ENCODE assay signal across 8 cellular contexts in genomic region chr3:157088506-157089454, GRCh38.
A peak's percentile ranks its signal among the peaks of the same experiment; 100 is the strongest.
DNase-seq lines count a peak whose midpoint lies in the region; ATAC-seq and TF ChIP-seq lines count a peak whose summit lies in the region.

No MANE protein-coding gene starts in this region.

- H3K27me3 ChIP-seq in KMS-11 (ENCODE audit: insufficient read depth, low read depth), result no peaks in the 10 kb centered on the region
- H3K27me3 ChIP-seq in neuron (ENCODE audit: insufficient read depth, low read length), result peaks cover 2% of the 10 kb centered on the region
- H3K27me3 ChIP-seq in suprapubic skin, result no peaks in the 10 kb centered on the region

- TF ChIP-seq EP300 in suprapubic skin (IDR thresholded peaks at IDR 0.05), result no peak

- no peaks in the 10 kb centered on the region for H3K36me3 Mint-ChIP-seq in activated T-cell treated with anti-CD3 and anti-CD28 coated beads, Interleukin-2, amount 50 U/mL, for 4 hours (ENCODE audit: insufficient read depth)

- WGBS in suprapubic skin, result under 1% methylated on average over 42 of the region's 61 CpGs

- no peaks in the 10 kb centered on the region for H4K20me1 ChIP-seq in KMS-11 (ENCODE audit: insufficient read depth)

- TF ChIP-seq POLR2A in suprapubic skin (IDR thresholded peaks at IDR 0.05), result peak; percentile 61 to 90

- H3K36me3 ChIP-seq in KMS-11 (ENCODE audit: insufficient read depth) (no peaks in the 10 kb centered on the region), neuron (ENCODE audit: insufficient read depth, low read length) (no peaks in the 10 kb centered on the region), suprapubic skin (no peaks in the 10 kb centered on the region)

- TF ChIP-seq CTCF in KMS-11 (conservative IDR thresholded peaks at IDR 0.05; ENCODE audit: low read depth, low read length) (no peak), suprapubic skin (IDR thresholded peaks at IDR 0.05) (no peak)

- H3K9me3 ChIP-seq in neuron (ENCODE audit: low read length) (no peaks in the 10 kb centered on the region), suprapubic skin (no peaks in the 10 kb centered on the region)

- H3K27ac ChIP-seq in KMS-11, result peak overlapping the region; percentile 96
- peak overlapping the region; percentile 99 for H3K27ac ChIP-seq in suprapubic skin

- no peaks in the 10 kb centered on the region for H3K27me3 Mint-ChIP-seq in activated T-cell treated with anti-CD3 and anti-CD28 coated beads, Interleukin-2, amount 50 U/mL, for 4 hours (ENCODE audit: low read depth)

- peak overlapping the region; percentile 82 for H3K9ac ChIP-seq in KMS-11

- H3K79me2 ChIP-seq in KMS-11 (ENCODE audit: insufficient read depth, low read depth), result no peaks in the 10 kb centered on the region

- H3K4me1 ChIP-seq in KMS-11 (ENCODE audit: low read depth, poor library complexity, severe bottlenecking), result peaks cover 81% of the 10 kb centered on the region
- peaks cover 16% of the 10 kb centered on the region for H3K4me1 ChIP-seq in neuron (ENCODE audit: insufficient read depth, low read length)
- peaks cover 49% of the 10 kb centered on the region for H3K4me1 ChIP-seq in suprapubic skin

- H2AFZ ChIP-seq in KMS-11 (ENCODE audit: low read depth) (peak overlapping the region; percentile 40; the same call in 1 of the 2 replicates), neuron (ENCODE audit: low read depth, low read length) (peak overlapping the region; percentile 61)

- peak overlapping the region; percentile 90 for H3K4me2 ChIP-seq in KMS-11

- H3K4me1 Mint-ChIP-seq in activated T-cell treated with anti-CD3 and anti-CD28 coated beads, Interleukin-2, amount 50 U/mL, for 4 hours (ENCODE audit: low read depth), result peaks cover 33% of the 10 kb centered on the region

- H3K9me3 Mint-ChIP-seq in activated T-cell treated with anti-CD3 and anti-CD28 coated beads, Interleukin-2, amount 50 U/mL, for 4 hours, result no peaks in the 10 kb centered on the region

- DNase-seq in D341Med (ENCODE audit: low spot score) (peak; percentile 100), fibroblast of the conjunctiva (ENCODE audit: low read depth) (peak; percentile 90), suprapubic skin (ENCODE audit: low spot score in 2 of 2) (peak; percentile 95 to 97), GOT3 (lab: John Stamatoyannopoulos, UW) (no peak)
- peak; percentile 92 for DNase-seq in activated T-cell treated with anti-CD3 and anti-CD28 coated beads, Interleukin-2, amount 50 U/mL, for 4 hours

- H3K4me3 ChIP-seq in KMS-11 (IDR thresholded peaks at IDR 0.05; ENCODE audit: insufficient read depth, low read depth, low read length) (peak overlapping the region; percentile 96), neuron (ENCODE audit: low read length) (peak overlapping the region; percentile 67), suprapubic skin (peak overlapping the region; percentile 73)

- ATAC-seq in GM21717 (IDR thresholded peaks at IDR 0.05; ENCODE audit: unreplicated experiment), result peak; percentile 71
- ATAC-seq in activated T-cell treated with anti-CD3 and anti-CD28 coated beads, Interleukin-2, amount 50 U/mL, for 4 hours, result peak; percentile 93 to 94

- peak overlapping the region; percentile 81 for H3K4me3 Mint-ChIP-seq in activated T-cell treated with anti-CD3 and anti-CD28 coated beads, Interleukin-2, amount 50 U/mL, for 4 hours
